In the genomic region with DNA sequence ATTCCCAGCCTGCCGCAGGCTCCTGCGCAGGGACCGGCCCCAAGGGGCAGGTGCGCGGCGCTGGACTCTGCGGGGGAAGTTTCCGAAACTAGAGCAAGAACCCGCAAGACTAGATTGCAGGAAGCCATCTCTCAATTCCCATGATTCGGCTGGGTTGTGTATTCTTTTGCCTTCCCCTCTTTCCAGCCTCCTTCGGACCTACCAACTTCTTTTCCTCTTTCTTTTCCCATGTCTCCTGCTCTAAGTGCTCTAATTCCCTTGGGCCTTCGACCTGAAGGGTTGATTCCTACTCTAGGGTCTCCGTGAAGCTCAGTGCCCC, we compare ENCODE assay signal across 9 cellular contexts. TPM values are rescaled to one million over a fixed set of nuclear protein-coding genes. Genes with fewer than 3 reads are reported as not detected.
DNase-seq lines count a peak whose midpoint lies in the region; ATAC-seq and TF ChIP-seq lines count a peak whose summit lies in the region.
"Had no signal": no experiment of that assay in that cellular context is flagged by ENCODE, and none has a peak within 500 bp of the region (broad histone marks: within the 10 kb centered on the region; RNA-seq: fewer than 3 reads in every experiment).

No MANE protein-coding gene starts in this region.

- H3K27ac ChIP-seq in SJCRH30 = peak overlapping the region; percentile 56; the same call in 1 of the 2 replicates

- no peaks in the 10 kb centered on the region for H3K9me3 Mint-ChIP-seq in osteocyte (ENCODE audit: unreplicated experiment)

- POLR2A ChIA-PET in GM10248 (lab: Yijun Ruan, JAX) = no interaction called here

- TF ChIP-seq CTCF in epithelial cell of proximal tubule (conservative IDR thresholded peaks at IDR 0.05; ENCODE audit: low read depth, low read length) (no peak), osteocyte (IDR thresholded peaks at IDR 0.05) (no peak), GM10248 (IDR thresholded peaks at IDR 0.05; ENCODE audit: control extremely low read depth, extremely low read depth, low read depth, missing control alignments) (no peak)

- H3K36me3 ChIP-seq in SJCRH30 = no peaks in the 10 kb centered on the region

- ATAC-seq in HG03095 (IDR thresholded peaks at IDR 0.05; ENCODE audit: unreplicated experiment) = no peak

- DNase-seq in CD1c-positive myeloid dendritic cell (ENCODE audit: extremely low spot score) = peak; percentile 5
- DNase-seq in SJCRH30 = no peak
- no peak for DNase-seq in epithelial cell of proximal tubule (ENCODE audit: low read depth)
- no peak for DNase-seq in osteocyte (ENCODE audit: extremely low spot score, unreplicated experiment)
- DNase-seq in GM10248 (ENCODE audit: extremely low spot score) = no peak
- DNase-seq in SIG-M5 treated with dmso at 0.1 percent for 504 hours (lab: John Stamatoyannopoulos, UW; ENCODE audit: unreplicated experiment) = no peak
- DNase-seq in G401 (ENCODE audit: low spot score) = no peak
- DNase-seq: NCI-H1048 had no signal

- CTCF ChIA-PET in GM10248 (lab: Yijun Ruan, JAX) = no interaction called here

- peak overlapping the region; percentile 71 for H3K4me3 ChIP-seq in SJCRH30
- H3K4me3 ChIP-seq in epithelial cell of proximal tubule (ENCODE audit: low read depth, low read length) = peak overlapping the region; percentile 73

- H3K4me1 ChIP-seq in SJCRH30 = peaks cover 4% of the 10 kb centered on the region; the same call in 1 of the 2 replicates

- in situ Hi-C loops in G401 (cut with HindIII; ENCODE audit: low sequenced_read_pairs) = no loop called here

- H3K4me1 Mint-ChIP-seq in osteocyte (ENCODE audit: unreplicated experiment) = peaks cover 16% of the 10 kb centered on the region

- no peaks in the 10 kb centered on the region for H3K27me3 Mint-ChIP-seq in osteocyte (ENCODE audit: unreplicated experiment)

- peak overlapping the region; percentile 88 for H3K4me3 Mint-ChIP-seq in osteocyte (ENCODE audit: unreplicated experiment)

- peak overlapping the region; percentile 95 for H3K27ac Mint-ChIP-seq in osteocyte (ENCODE audit: unreplicated experiment)

- H3K27me3 ChIP-seq in SJCRH30 = no peaks in the 10 kb centered on the region

- no peaks in the 10 kb centered on the region for H3K36me3 Mint-ChIP-seq in osteocyte (ENCODE audit: unreplicated experiment)

- no peaks in the 10 kb centered on the region for H3K9me3 ChIP-seq in SJCRH30 (replicated peaks)

RNA-seq across cellular contexts. Expression of a gene that starts 0.6 kb away (rescaled TPM):
- total RNA-seq in SJCRH30 (2014; rRNA removed; shearing (Covaris generic)) = 5.2 and 6.7 TPM in 2 replicates
- 2.8 and 3.7 TPM in 2 replicates for total RNA-seq in epithelial cell of proximal tubule
- 10.4 and 10.9 TPM in 2 replicates for total RNA-seq in osteocyte
- 1.7 and 3.9 TPM in 2 replicates for total RNA-seq in G401 (2014; rRNA removed; shearing (Covaris generic))
